Comparison of ENCODE assay signal across 8 cellular contexts in the genomic region with DNA sequence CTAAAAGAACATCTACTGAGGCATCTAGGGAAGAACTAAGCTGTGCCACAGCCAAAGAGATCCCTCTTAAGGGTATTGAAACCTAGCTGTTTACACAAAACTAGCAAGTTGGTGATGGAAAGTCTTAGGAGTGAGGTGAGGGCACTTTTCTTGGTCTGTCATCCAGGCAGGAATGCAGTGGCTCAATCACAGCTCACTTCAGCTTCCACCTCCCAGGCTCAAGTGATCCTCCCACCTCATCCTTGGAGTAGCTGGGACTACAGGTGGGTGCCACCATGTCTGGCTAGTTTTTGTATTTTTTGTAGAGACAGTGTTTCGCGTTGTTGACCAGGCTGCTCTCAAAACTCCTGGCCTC. TPM values are rescaled to one million over a fixed set of nuclear protein-coding genes. Genes with fewer than 3 reads are reported as not detected.
DNase-seq lines count a peak whose midpoint lies in the region; ATAC-seq and TF ChIP-seq lines count a peak whose summit lies in the region.

No MANE protein-coding gene starts in this region.

- H3K9ac ChIP-seq in BLaER1 treated with 17β-estradiol and CSF1 and Interleukin-3, amounts not matched to agents 10 nM and 100 nM = peak overlapping the region; percentile 99 to 100 (median 100)
- peak overlapping the region; percentile 100 for H3K9ac ChIP-seq in Loucy (ENCODE audit: low read depth, low read length, poor library complexity, severe bottlenecking)
- no peak overlapping the region for H3K9ac ChIP-seq in neural progenitor cell

- intact Hi-C loops in dorsolateral prefrontal cortex (cut with DNase I) = no loop called here

- H3K27me3 Mint-ChIP-seq in neural progenitor cell (ENCODE audit: insufficient read depth, low read depth) = peaks cover 11% of the 10 kb centered on the region

- H3K4me3 Mint-ChIP-seq in neural progenitor cell = peak overlapping the region; percentile 98

- no peak for ATAC-seq in GM21367 (IDR thresholded peaks at IDR 0.05; ENCODE audit: unreplicated experiment)
- no peak for ATAC-seq in HG03442 (IDR thresholded peaks at IDR 0.05; ENCODE audit: unreplicated experiment)
- no peak for ATAC-seq in GM19395 (IDR thresholded peaks at IDR 0.05; ENCODE audit: unreplicated experiment)

- peaks cover 44% of the 10 kb centered on the region for H3K4me1 Mint-ChIP-seq in neural progenitor cell

- H3K9me3 ChIP-seq in BLaER1 treated with 17β-estradiol and CSF1 and Interleukin-3, amounts not matched to agents 10 nM and 100 nM (replicated peaks in 1 of 11) = no peaks in the 10 kb centered on the region
- no peaks in the 10 kb centered on the region for H3K9me3 ChIP-seq in Loucy (ENCODE audit: insufficient read depth, low read depth, low read length)
- H3K9me3 ChIP-seq in neural progenitor cell (ENCODE audit: low read depth) = no peaks in the 10 kb centered on the region

- H3F3A ChIP-seq in Loucy (ENCODE audit: low read depth) (peaks cover 6% of the 10 kb centered on the region; the same call in 1 of the 2 replicates), neural progenitor cell (ENCODE audit: low read depth) (peaks cover 12% of the 10 kb centered on the region)

- peak overlapping the region; percentile 79 to 98 (median 95) for H3K4me3 ChIP-seq in BLaER1 treated with 17β-estradiol and CSF1 and Interleukin-3, amounts not matched to agents 10 nM and 100 nM
- H3K4me3 ChIP-seq in Loucy (ENCODE audit: low read length, poor library complexity, severe bottlenecking) (peak overlapping the region; percentile 94), dorsolateral prefrontal cortex (peak overlapping the region in 56 of 59 donors; percentile 28 to 83 (median 72)), neural progenitor cell (peak overlapping the region; percentile 95)

- DNase-seq in dorsolateral prefrontal cortex (no peak), neural progenitor cell (ENCODE audit: low spot score) (no peak), SKM-1 (lab: John Stamatoyannopoulos, UW; ENCODE audit: unreplicated experiment) (no peak)

- no peaks in the 10 kb centered on the region for H3K9me3 Mint-ChIP-seq in neural progenitor cell

- H3K27ac ChIP-seq in BLaER1 treated with 17β-estradiol and CSF1 and Interleukin-3, amounts not matched to agents 10 nM and 100 nM = peak overlapping the region; percentile 97 to 100 (median 99)
- H3K27ac ChIP-seq in dorsolateral prefrontal cortex = peak overlapping the region in 49 of 59 donors; percentile 27 to 97 (median 88)
- H3K27ac ChIP-seq in neural progenitor cell = no peak overlapping the region

- TF ChIP-seq CTCF in Loucy (conservative IDR thresholded peaks at IDR 0.05; ENCODE audit: low read length) (no peak), dorsolateral prefrontal cortex (IDR thresholded peaks at IDR 0.05 in 54 of 56, conservative IDR thresholded peaks at IDR 0.05 in 2 of 56; ENCODE audit: low read depth in 1 of 56, partially characterized antibody in 56 of 56) (no peak), neural progenitor cell (IDR thresholded peaks at IDR 0.05) (no peak)

- H2AFZ ChIP-seq in Loucy (ENCODE audit: low read length) (no peak overlapping the region), neural progenitor cell (replicated peaks) (no peak overlapping the region)

- H3K9me2 ChIP-seq in Loucy (replicated peaks; ENCODE audit: low read depth, low read length) = no peaks in the 10 kb centered on the region

- H3K36me3 ChIP-seq in BLaER1 treated with 17β-estradiol and CSF1 and Interleukin-3, amounts not matched to agents 10 nM and 100 nM = peaks cover 57 to 66% (median 65%) of the 10 kb centered on the region in 11 experiments
- H3K36me3 ChIP-seq in Loucy (ENCODE audit: insufficient read depth, low read length) = peaks cover 43% of the 10 kb centered on the region
- peaks cover 7% of the 10 kb centered on the region for H3K36me3 ChIP-seq in neural progenitor cell

- H3K27ac Mint-ChIP-seq in neural progenitor cell = no peak overlapping the region

- H4K20me1 ChIP-seq in BLaER1 treated with 17β-estradiol and CSF1 and Interleukin-3, amounts not matched to agents 10 nM and 100 nM = peaks cover 0 to 60% (median 44%) of the 10 kb centered on the region in 11 experiments; a peak in 14 of 22 replicates
- H4K20me1 ChIP-seq in Loucy (ENCODE audit: insufficient read depth, low read length, poor library complexity, severe bottlenecking) (peaks cover 33% of the 10 kb centered on the region), neural progenitor cell (ENCODE audit: low read depth) (peaks cover 49% of the 10 kb centered on the region)

- H3K4me2 ChIP-seq in BLaER1 treated with 17β-estradiol and CSF1 and Interleukin-3, amounts not matched to agents 10 nM and 100 nM = peak overlapping the region; percentile 90 to 99 (median 95)
- H3K4me2 ChIP-seq in Loucy (ENCODE audit: low read depth, low read length, poor library complexity, severe bottlenecking) = peak overlapping the region; percentile 79
- peak overlapping the region; percentile 98 for H3K4me2 ChIP-seq in neural progenitor cell

- peaks cover 46% of the 10 kb centered on the region for H3K36me3 Mint-ChIP-seq in neural progenitor cell

- peaks cover 61 to 79% (median 74%) of the 10 kb centered on the region in 10 experiments for H3K4me1 ChIP-seq in BLaER1 treated with 17β-estradiol and CSF1 and Interleukin-3, amounts not matched to agents 10 nM and 100 nM
- H3K4me1 ChIP-seq in Loucy (ENCODE audit: insufficient read depth, low read length, poor library complexity, severe bottlenecking) (peaks cover 63% of the 10 kb centered on the region), neural progenitor cell (peaks cover 21% of the 10 kb centered on the region)

- no peaks in the 10 kb centered on the region for H3K27me3 ChIP-seq in BLaER1 treated with 17β-estradiol and CSF1 and Interleukin-3, amounts not matched to agents 10 nM and 100 nM
- peaks cover 8% of the 10 kb centered on the region for H3K27me3 ChIP-seq in Loucy (ENCODE audit: insufficient read depth, low read length, poor library complexity, severe bottlenecking)
- no peaks in the 10 kb centered on the region for H3K27me3 ChIP-seq in dorsolateral prefrontal cortex
- no peaks in the 10 kb centered on the region for H3K27me3 ChIP-seq in neural progenitor cell

- peaks cover 91% of the 10 kb centered on the region for H3K79me2 ChIP-seq in Loucy (ENCODE audit: insufficient read depth, low read length)
- peaks cover 53% of the 10 kb centered on the region for H3K79me2 ChIP-seq in neural progenitor cell (ENCODE audit: low read depth)

RNA-seq across cellular contexts. Expression of a gene that starts 2.4 kb away (rescaled TPM):
- 100 to 1,000 TPM in 1 of 120 experiments, 10 to 100 TPM in 119; 30.1 to 103 (median 57.3) TPM for total RNA-seq in dorsolateral prefrontal cortex
- total RNA-seq in neural progenitor cell (ENCODE audit: low replicate concordance) = 39.3 and 43.3 TPM in 2 replicates
